Comparison of ENCODE assay signal across 12 cellular contexts in genomic region chr15:37682304-37682703, GRCh38.
DNase-seq lines count a peak whose midpoint lies in the region; ATAC-seq and TF ChIP-seq lines count a peak whose summit lies in the region.
"Had no signal": no experiment of that assay in that cellular context is flagged by ENCODE, and none has a peak within 500 bp of the region (broad histone marks: within the 10 kb centered on the region; RNA-seq: fewer than 3 reads in every experiment).

No MANE protein-coding gene starts in this region.

- H3K4me3 ChIP-seq in iPS DF 6.9 (ENCODE audit: low read length) = no peak overlapping the region
- no peak overlapping the region for H3K4me3 ChIP-seq in ovary

- H3K27me3 ChIP-seq in iPS DF 6.9 (ENCODE audit: control insufficient read depth, insufficient read depth, low read length) (no peaks in the 10 kb centered on the region), ovary (no peaks in the 10 kb centered on the region)

- H3K4me3 Mint-ChIP-seq in WTC11 = no peak overlapping the region
- H3K4me3 Mint-ChIP-seq: activated naive CD4-positive, alpha-beta T cell treated with anti-CD3 and anti-CD28 coated beads for 36 hours had no signal

- no peak overlapping the region for H3K27ac Mint-ChIP-seq in WTC11
- H3K27ac Mint-ChIP-seq: activated naive CD4-positive, alpha-beta T cell treated with anti-CD3 and anti-CD28 coated beads for 36 hours had no signal

- H3K9me3 ChIP-seq in iPS DF 6.9 (ENCODE audit: control insufficient read depth, insufficient read depth, low read length) (no peaks in the 10 kb centered on the region), ovary (no peaks in the 10 kb centered on the region)

- intact Hi-C loops in ovary (cut with DNase I) = no loop called here

- no peak for DNase-seq in AG09319 (ENCODE audit: extremely low read depth, low read depth)
- DNase-seq in HCEC 1CT = peak; percentile 46
- no peak for DNase-seq in WTC11 (ENCODE audit: low spot score)
- DNase-seq in iPS DF 6.9 (ENCODE audit: low read depth, low spot score) = peak; percentile 11
- DNase-seq in substantia nigra (lab: John Stamatoyannopoulos, UW) = no peak
- no peak for DNase-seq in occipital lobe (lab: John Stamatoyannopoulos, UW)
- DNase-seq in NCI-H2171 treated with DMSO at 0.1 percent for 48 hours (lab: John Stamatoyannopoulos, UW) = no peak
- DNase-seq in ovary = no peak
- DNase-seq: activated CD4-positive, alpha-beta T cell treated with anti-CD3 and anti-CD28 coated beads, Interleukin-2, amount 50 U/mL, for 1 hour; activated naive CD4-positive, alpha-beta T cell treated with anti-CD3 and anti-CD28 coated beads for 36 hours; effector CD4-positive, alpha-beta T cell; RPMI8226 had no signal

- CTCF ChIA-PET in WTC11 (lab: Charles Lee) = interaction anchor here (2.5 kb wide), 1 partner anchor 198 kb away, joined by 7 read pairs; no protein-coding TSS in a partner anchor

- peak; percentile 67; the same call in 1 of the 2 replicates for ATAC-seq in WTC11

- POLR2A ChIA-PET in WTC11 (lab: Charles Lee) = no interaction called here

- H3K4me1 ChIP-seq in iPS DF 6.9 (ENCODE audit: control insufficient read depth, insufficient read depth, low read length) = no peaks in the 10 kb centered on the region
- H3K4me1 ChIP-seq in ovary (ENCODE audit: insufficient read depth) = no peaks in the 10 kb centered on the region

- H3K9me3 Mint-ChIP-seq in WTC11 = peaks cover 9% of the 10 kb centered on the region

- WGBS in iPS DF 6.9 (ENCODE audit: insufficient coverage, insufficient read length) = no CpG with 5 or more reads among the region's 4 CpGs
- WGBS in ovary, 3 donors = 55 to 79% (median 67%) methylated on average over 4 of the region's 4 CpGs

- H3K36me3 ChIP-seq in iPS DF 6.9 (ENCODE audit: control insufficient read depth, insufficient read depth, low read length) (no peaks in the 10 kb centered on the region), ovary (no peaks in the 10 kb centered on the region)

- TF ChIP-seq POLR2A in ovary (IDR thresholded peaks at IDR 0.05) = no peak

- H3K27ac ChIP-seq in iPS DF 6.9 (ENCODE audit: low read length) (no peak overlapping the region), substantia nigra (ENCODE audit: low read depth, low read length, poor library complexity, severe bottlenecking) (no peak overlapping the region), ovary (no peak overlapping the region)

- no peak for TF ChIP-seq EP300 in ovary (IDR thresholded peaks at IDR 0.05)

- TF ChIP-seq CTCF in AG09319 (IDR thresholded peaks at IDR 0.05; ENCODE audit: low read depth, low read length) (peak; percentile 8), WTC11 (IDR thresholded peaks at IDR 0.05) (no peak), ovary (IDR thresholded peaks at IDR 0.05) (no peak)

- H3K36me3 Mint-ChIP-seq in WTC11 = no peaks in the 10 kb centered on the region

- peaks cover 3% of the 10 kb centered on the region; the same call in 1 of the 2 replicates for H3K27me3 Mint-ChIP-seq in WTC11 (ENCODE audit: low read depth)

- 0 out of 2 replicates have a peak, but pooled peaks cover 2% of the 10 kb centered on the region for H3K4me1 Mint-ChIP-seq in WTC11

TF ChIP-seq in WTC11, 78 proteins besides CTCF, POLR2A, EP300 and RAD21:
- TF ChIP-seq CREM (CRISPR knock-in tag; IDR thresholded peaks at IDR 0.05) (no peak), MYBL2 (CRISPR knock-in tag; IDR thresholded peaks at IDR 0.05) (no peak), SMAD3 (CRISPR knock-in tag; IDR thresholded peaks at IDR 0.05; ENCODE audit: borderline replicate concordance) (no peak)

Comparison
In these comparisons a context has a peak if more than half of its experiments do, and no peak if none do; other contexts are left out.
1. DNase-seq: peak in HCEC 1CT (single experiment) and iPS DF 6.9 (single experiment); none in AG09319 (single experiment), WTC11 (single experiment), substantia nigra (0 of 49), occipital lobe (single experiment), NCI-H2171 treated with DMSO at 0.1 percent for 48 hours (single experiment) and ovary (0 of 5).